ENCODE assay signal across 24 cellular contexts in the genomic region with DNA sequence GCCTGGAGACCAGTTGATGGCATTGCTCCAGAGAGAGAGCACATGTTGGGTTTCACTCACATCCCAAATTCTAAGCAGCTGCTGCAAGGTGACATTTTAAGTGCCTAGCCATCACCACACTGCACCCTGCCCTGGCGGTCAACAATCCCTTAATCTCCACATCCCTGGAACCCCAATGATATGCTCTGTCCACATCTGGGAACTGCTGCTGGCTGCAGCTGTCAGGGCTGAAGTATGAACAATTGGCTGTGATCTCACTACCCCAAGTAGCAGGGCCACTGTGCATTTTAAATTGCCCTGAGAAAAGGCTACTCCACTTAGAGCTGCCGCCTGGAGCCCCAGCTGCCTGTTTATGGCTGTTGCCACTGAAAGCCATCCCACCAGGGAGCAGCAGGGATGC.
"Had no signal": no experiment of that assay in that cellular context is flagged by ENCODE, and none has a peak within 500 bp of the region (broad histone marks: within the 10 kb centered on the region; RNA-seq: fewer than 3 reads in every experiment).

No MANE protein-coding gene starts in this region.

- H3K27me3 ChIP-seq: colonic mucosa, esophagus muscularis mucosa, esophagus squamous epithelium, foreskin keratinocyte, gastrocnemius medialis, gastroesophageal sphincter, heart left ventricle, heart right ventricle had no signal

- H3K27ac ChIP-seq: colonic mucosa, coronary artery, dorsolateral prefrontal cortex, epithelial cell of prostate, esophagus muscularis mucosa, esophagus squamous epithelium, foreskin keratinocyte, gastrocnemius medialis, gastroesophageal sphincter, heart left ventricle, heart right ventricle had no signal

- H3K36me3 ChIP-seq: colonic mucosa, esophagus muscularis mucosa, esophagus squamous epithelium, gastrocnemius medialis, gastroesophageal sphincter, heart left ventricle, heart right ventricle had no signal

- H3K4me1 ChIP-seq: colonic mucosa, esophagus muscularis mucosa, esophagus squamous epithelium, foreskin keratinocyte, gastrocnemius medialis, gastroesophageal sphincter, heart left ventricle, heart right ventricle had no signal

- ATAC-seq: effector memory CD8-positive, alpha-beta T cell; esophagus mucosa; foreskin keratinocyte; gastrocnemius medialis; gastroesophageal sphincter; heart left ventricle; heart right ventricle had no signal

- H3K4me3 ChIP-seq: colonic mucosa, coronary artery, dorsolateral prefrontal cortex, esophagus muscularis mucosa, esophagus squamous epithelium, gastrocnemius medialis, gastroesophageal sphincter, heart left ventricle, heart right ventricle had no signal

- H3K9me3 ChIP-seq: colonic mucosa, esophagus squamous epithelium, gastrocnemius medialis, gastroesophageal sphincter had no signal

- DNase-seq: colonic mucosa; cortex of kidney; dermis blood vessel endothelial cell; dorsolateral prefrontal cortex; effector CD4-positive, alpha-beta T cell; effector CD8-positive, alpha-beta T cell; effector memory CD4-positive, alpha-beta T cell; effector memory CD8-positive, alpha-beta T cell; endodermal cell; erythroblast; esophagus squamous epithelium; foreskin fibroblast; foreskin keratinocyte; foreskin melanocyte; gastrocnemius medialis; glutamatergic neuron; head of caudate nucleus; heart left ventricle; heart right ventricle had no signal
